Comparison of ENCODE assay signal across 1 cellular context in the genomic region with DNA sequence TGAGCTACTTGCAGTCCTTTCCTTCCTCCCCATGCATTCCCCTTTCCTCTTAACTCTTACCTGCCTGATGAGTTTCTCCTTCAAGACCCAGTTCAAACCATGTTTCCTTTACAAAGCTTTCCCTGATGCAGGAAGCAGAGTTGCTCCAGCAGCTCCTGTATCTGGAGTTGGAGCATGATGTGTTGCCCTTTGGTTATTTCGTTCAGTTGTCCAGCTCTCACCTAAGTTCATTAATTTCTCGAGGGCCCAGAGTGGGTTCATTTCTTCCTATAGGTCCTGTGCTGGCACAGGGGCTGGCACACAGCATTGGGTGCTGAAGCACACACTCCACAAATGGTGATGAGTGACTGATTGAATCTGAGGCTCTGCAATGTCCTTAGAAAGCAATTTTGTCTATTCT.
TF ChIP-seq lines count a peak whose summit lies in the region.

No MANE protein-coding gene starts in this region.

TF ChIP-seq in HCT116, 20 proteins besides CTCF, POLR2A, EP300 and RAD21 (continued from another document):
- TF ChIP-seq, protein P1, sequence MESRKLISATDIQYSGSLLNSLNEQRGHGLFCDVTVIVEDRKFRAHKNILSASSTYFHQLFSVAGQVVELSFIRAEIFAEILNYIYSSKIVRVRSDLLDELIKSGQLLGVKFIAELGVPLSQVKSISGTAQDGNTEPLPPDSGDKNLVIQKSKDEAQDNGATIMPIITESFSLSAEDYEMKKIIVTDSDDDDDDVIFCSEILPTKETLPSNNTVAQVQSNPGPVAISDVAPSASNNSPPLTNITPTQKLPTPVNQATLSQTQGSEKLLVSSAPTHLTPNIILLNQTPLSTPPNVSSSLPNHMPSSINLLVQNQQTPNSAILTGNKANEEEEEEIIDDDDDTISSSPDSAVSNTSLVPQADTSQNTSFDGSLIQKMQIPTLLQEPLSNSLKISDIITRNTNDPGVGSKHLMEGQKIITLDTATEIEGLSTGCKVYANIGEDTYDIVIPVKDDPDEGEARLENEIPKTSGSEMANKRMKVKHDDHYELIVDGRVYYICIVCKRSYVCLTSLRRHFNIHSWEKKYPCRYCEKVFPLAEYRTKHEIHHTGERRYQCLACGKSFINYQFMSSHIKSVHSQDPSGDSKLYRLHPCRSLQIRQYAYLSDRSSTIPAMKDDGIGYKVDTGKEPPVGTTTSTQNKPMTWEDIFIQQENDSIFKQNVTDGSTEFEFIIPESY (IDR thresholded peaks at IDR 0.05; ENCODE audit: extremely low read depth, insufficient replicate concordance, low read length): no peak
- TF ChIP-seq EGR1 (IDR thresholded peaks at IDR 0.05; ENCODE audit: low read depth) (no peak), YY1 (IDR thresholded peaks at IDR 0.05; ENCODE audit: extremely low read depth, insufficient replicate concordance, low read depth, low read length) (no peak), POLR2AphosphoS5 (IDR thresholded peaks at IDR 0.05; ENCODE audit: low read depth, low read length) (no peak), ELF1 (IDR thresholded peaks at IDR 0.05; ENCODE audit: borderline replicate concordance, low read depth) (no peak), MAX (IDR thresholded peaks at IDR 0.05) (no peak), ZFX (IDR thresholded peaks at IDR 0.05) (no peak), SRF (IDR thresholded peaks at IDR 0.05; ENCODE audit: low read depth) (no peak), JUND (IDR thresholded peaks at IDR 0.05) (no peak), REST (IDR thresholded peaks at IDR 0.05; ENCODE audit: low read depth) (no peak)
TF ChIP-seq in HCT116: peak in this region for 0.
